36 cellular contexts compared by ENCODE assay signal in genomic region chr11:125935056-125935455, GRCh38. TPM values are rescaled to one million over a fixed set of nuclear protein-coding genes. Genes with fewer than 3 reads are reported as not detected.
DNase-seq lines count a peak whose midpoint lies in the region; ATAC-seq, FAIRE-seq and TF ChIP-seq lines count a peak whose summit lies in the region.
"Had no signal": no experiment of that assay in that cellular context is flagged by ENCODE, and none has a peak within 500 bp of the region (broad histone marks: within the 10 kb centered on the region; RNA-seq: fewer than 3 reads in every experiment).

No MANE protein-coding gene starts in this region.

- intact Hi-C loops in GM12878 (cut with micrococcal nuclease; ENCODE audit: unreplicated experiment), result no loop called here

- H3K27ac ChIP-seq in C4-2B (no peak overlapping the region), OCI-LY3 (ENCODE audit: low read length) (no peak overlapping the region), GM12878 (ENCODE audit: control insufficient read depth, insufficient read depth) (no peak overlapping the region)
- H3K27ac ChIP-seq: BLaER1, breast epithelium, left lung, Peyer's patch, spleen, thoracic aorta had no signal

- H3K36me3 ChIP-seq in OCI-LY3 (replicated peaks; ENCODE audit: low read depth, low read length) (no peaks in the 10 kb centered on the region), GM12878 (ENCODE audit: control insufficient read depth in 2 of 2, insufficient read depth in 2 of 2, low read length in 1 of 2) (no peaks in the 10 kb centered on the region)
- H3K36me3 ChIP-seq: BLaER1, breast epithelium, left lung, Peyer's patch, spleen, thoracic aorta had no signal

- no peaks in the 10 kb centered on the region for H3K36me3 Mint-ChIP-seq in nephron (ENCODE audit: low read depth)
- H3K36me3 Mint-ChIP-seq: activated naive CD4-positive, alpha-beta T cell treated with anti-CD3 and anti-CD28 coated beads, Interleukin-2, amount 50 U/mL, for 24 hours had no signal

- H3K79me2 ChIP-seq in OCI-LY3 (ENCODE audit: low read length) (no peaks in the 10 kb centered on the region), GM12878 (ENCODE audit: control insufficient read depth, insufficient read depth, low read length) (no peaks in the 10 kb centered on the region)

- CTCF ChIA-PET in GM12878 (lab: Yijun Ruan, JAX), result interaction anchor here (0.6 to 12.1 kb wide), 6 partner anchors 9 to 364 kb away, joined by 3 to 220 read pairs (median 4); no protein-coding TSS in a partner anchor

- BruUV-seq in GM12878 (replicated peaks; lab: Mats Ljungman, UMichigan), result no TSS peak

- no peak for TF ChIP-seq RAD21 in GM12878 (IDR thresholded peaks at IDR 0.05; ENCODE audit: insufficient read depth, low read depth, low read length)

- no peaks in the 10 kb centered on the region for H3K9me3 Mint-ChIP-seq in nephron
- H3K9me3 Mint-ChIP-seq: activated naive CD4-positive, alpha-beta T cell treated with anti-CD3 and anti-CD28 coated beads, Interleukin-2, amount 50 U/mL, for 24 hours; activated T-helper 2 cell treated with anti-CD3 and anti-CD28 coated beads, Interferon-gamma antibody, Interleukin-2, Interleukin-4, amounts not matched to agents 10 μg/mL and 5 μg/mL and 100 μg/mL, durations not matched to agents 14 hours and 24 hours and 36 hours; stimulated activated naive CD8-positive, alpha-beta T cell treated with anti-CD3 and anti-CD28 coated beads, Interleukin-15, amount 100 ng/mL, for 72 hours had no signal

- H3K9ac ChIP-seq in OCI-LY3 (ENCODE audit: low read length) (no peak overlapping the region), GM12878 (ENCODE audit: control insufficient read depth, insufficient read depth, low read length) (no peak overlapping the region)
- H3K9ac ChIP-seq: BLaER1 had no signal

- DNase-seq in GM12878 (ENCODE audit: low read depth, low spot score), result no peak
- no peak for DNase-seq in NCI-H524 treated with DMSO at 0.1 percent for 48 hours (lab: John Stamatoyannopoulos, UW)
- no peak for DNase-seq in middle frontal gyrus (ENCODE audit: extremely low spot score, low spot score)
- no peak for DNase-seq in activated T-cell treated with anti-CD3 and anti-CD28 coated beads for 4 hours
- DNase-seq: activated CD4-positive, alpha-beta T cell treated with anti-CD3 and anti-CD28 coated beads for 48 hours; DMS79; effector CD8-positive, alpha-beta T cell; IMR-90; islet precursor cell; left lung; mesenchymal stem cell; NCI-H1092 treated with DMSO at 0.1 percent for 48 hours; NCI-H187 treated with DMSO at 0.1 percent for 48 hours; NCI-H2171; NCI-H510A; NK-92 treated with Interleukin-12 subunit alpha and Interleukin-12 subunit beta, amount 100 ng/mL, for 24 hours; right cardiac atrium; SIG-M5; stimulated activated CD4-positive, alpha-beta T cell treated with anti-CD3 and anti-CD28 coated beads, Interleukin-2, amount 100 ng/mL, for 24 hours; stimulated activated naive CD8-positive, alpha-beta T cell treated with anti-CD3 and anti-CD28 coated beads, Interleukin-15, amount 100 ng/mL, for 72 hours; T1000 had no signal

- SMC1A ChIA-PET in GM12878 (lab: Charles Lee; ENCODE audit: uncharacterized antibody, unreplicated experiment), result interaction anchor here (1.0 kb wide), 1 partner anchor 188 kb away, joined by 3 read pairs; no protein-coding TSS in a partner anchor

- H3K4me2 ChIP-seq in OCI-LY3 (ENCODE audit: low read length) (no peak overlapping the region), GM12878 (ENCODE audit: control insufficient read depth, insufficient read depth) (no peak overlapping the region)
- H3K4me2 ChIP-seq: BLaER1 had no signal

- no peaks in the 10 kb centered on the region for H3K9me3 ChIP-seq in OCI-LY3 (ENCODE audit: insufficient read depth, low read length)
- no peaks in the 10 kb centered on the region for H3K9me3 ChIP-seq in GM12878 (replicated peaks; ENCODE audit: control insufficient read depth, insufficient read depth, low read length)
- H3K9me3 ChIP-seq: BLaER1, breast epithelium, left lung, Peyer's patch, spleen, thoracic aorta had no signal

- H3K27me3 ChIP-seq in OCI-LY3 (ENCODE audit: low read depth, low read length) (peaks cover 10% of the 10 kb centered on the region), GM12878 (replicated peaks in 1 of 2; ENCODE audit: control insufficient read depth in 2 of 2, insufficient read depth in 2 of 2, low read length in 1 of 2) (no peaks in the 10 kb centered on the region; a peak in 1 of 4 replicates)
- H3K27me3 ChIP-seq: BLaER1, breast epithelium, left lung, Peyer's patch had no signal

- H3K4me1 Mint-ChIP-seq in nephron, result peaks cover 62% of the 10 kb centered on the region

- 9% methylated on average over 2 of the region's 2 CpGs for WGBS in GM12878 (ENCODE audit: insufficient coverage, insufficient replicate concordance, low lambda C conversion rate, missing lambda C conversion rate)

- peaks cover 3% of the 10 kb centered on the region for H3K4me1 ChIP-seq in OCI-LY3 (ENCODE audit: low read length)
- H3K4me1 ChIP-seq in GM12878 (ENCODE audit: control insufficient read depth, insufficient read depth, low read length), result no peaks in the 10 kb centered on the region
- H3K4me1 ChIP-seq: breast epithelium, left lung, Peyer's patch had no signal

- H3K4me3 ChIP-seq in OCI-LY3 (ENCODE audit: low read length) (no peak overlapping the region), GM12878 (no peak overlapping the region)
- H3K4me3 ChIP-seq: BLaER1, breast epithelium, left lung, Peyer's patch, spleen, thoracic aorta had no signal

- H3K4me3 Mint-ChIP-seq in nephron, result peak overlapping the region in 1 of 3 experiments; percentile 11
- H3K4me3 Mint-ChIP-seq: activated naive CD4-positive, alpha-beta T cell treated with anti-CD3 and anti-CD28 coated beads, Interleukin-2, amount 50 U/mL, for 24 hours; stimulated activated naive CD8-positive, alpha-beta T cell treated with anti-CD3 and anti-CD28 coated beads, Interleukin-15, amount 100 ng/mL, for 72 hours had no signal

- ATAC-seq in GM12878, result peak; percentile 53
- ATAC-seq: left lung; stimulated activated naive CD8-positive, alpha-beta T cell treated with anti-CD3 and anti-CD28 coated beads, Interleukin-15, amount 100 ng/mL, for 72 hours had no signal

- in situ Hi-C loops in GM12878 (cut with MboI), result no loop called here

- no peak overlapping the region for H2AFZ ChIP-seq in OCI-LY3 (ENCODE audit: low read depth, low read length)
- H2AFZ ChIP-seq in GM12878 (ENCODE audit: control insufficient read depth, low read depth, low read length), result no peak overlapping the region

- TF ChIP-seq CTCF in C4-2B (conservative IDR thresholded peaks at IDR 0.05) (0 out of 2 replicates have a peak, but pooled peaks have one; percentile 10), OCI-LY3 (IDR thresholded peaks at IDR 0.05; ENCODE audit: low read depth, low read length) (peak; percentile 19; the same call in 1 of the 2 replicates), GM12878 (IDR thresholded peaks at IDR 0.05 in 2 of 3, conservative IDR thresholded peaks at IDR 0.05 in 1 of 3; ENCODE audit: control insufficient read depth in 2 of 3, extremely low read depth in 1 of 3, insufficient read depth in 1 of 3, low read depth in 3 of 3, low read length in 3 of 3) (peak in 2 of 3 experiments; percentile 2 to 28; a peak in 2 of 6 replicates), nephron (IDR thresholded peaks at IDR 0.05; ENCODE audit: unreplicated experiment in 3 of 3) (no peak)

- no peak for TF ChIP-seq EP300 in GM12878 (IDR thresholded peaks at IDR 0.05; ENCODE audit: borderline replicate concordance in 1 of 2, control insufficient read depth in 1 of 2, low read depth in 2 of 2, low read length in 2 of 2)

- POLR2A ChIA-PET in GM12878 (lab: Charles Lee), result no interaction called here

- no peak for TF ChIP-seq POLR2A in GM12878 (IDR thresholded peaks at IDR 0.05; ENCODE audit: low read depth, low read length)

- RAD21 ChIA-PET in GM12878 (lab: Charles Lee; ENCODE audit: unreplicated experiment), result interaction anchor here (1.1 to 1.6 kb wide), 2 partner anchors 256 to 258 kb away, joined by 3 to 8 read pairs; no protein-coding TSS in a partner anchor

- H4K20me1 ChIP-seq in OCI-LY3 (ENCODE audit: insufficient read depth, low read length), result no peaks in the 10 kb centered on the region
- H4K20me1 ChIP-seq in GM12878 (ENCODE audit: control insufficient read depth, insufficient read depth), result no peaks in the 10 kb centered on the region
- H4K20me1 ChIP-seq: BLaER1 had no signal

- H3K27me3 Mint-ChIP-seq in nephron (ENCODE audit: low read depth), result peaks cover 8% of the 10 kb centered on the region
- H3K27me3 Mint-ChIP-seq: activated naive CD4-positive, alpha-beta T cell treated with anti-CD3 and anti-CD28 coated beads, Interleukin-2, amount 50 U/mL, for 24 hours; stimulated activated naive CD8-positive, alpha-beta T cell treated with anti-CD3 and anti-CD28 coated beads, Interleukin-15, amount 100 ng/mL, for 72 hours had no signal

- peak overlapping the region; percentile 91 to 96 (median 91) for H3K27ac Mint-ChIP-seq in nephron
- H3K27ac Mint-ChIP-seq: activated naive CD4-positive, alpha-beta T cell treated with anti-CD3 and anti-CD28 coated beads, Interleukin-2, amount 50 U/mL, for 24 hours; activated T-helper 2 cell treated with anti-CD3 and anti-CD28 coated beads, Interferon-gamma antibody, Interleukin-2, Interleukin-4, amounts not matched to agents 10 μg/mL and 5 μg/mL and 100 μg/mL, durations not matched to agents 14 hours and 24 hours and 36 hours; stimulated activated naive CD8-positive, alpha-beta T cell treated with anti-CD3 and anti-CD28 coated beads, Interleukin-15, amount 100 ng/mL, for 72 hours had no signal

- FAIRE-seq in GM12878 (lab: Jason Lieb, UNC), result no peak
- FAIRE-seq: colon, G401.6 had no signal

RNA-seq across cellular contexts. Expression of gene VSIG10L2, which starts 10.8 kb away (rescaled TPM):
- total RNA-seq in GM12878 (2013; cell fraction: nucleolus; rRNA removed), result not detected in 2 replicates
- total RNA-seq in GM12878 (2014; rRNA removed) (not detected in 2 replicates), GM12878 (2014; rRNA removed; fragmentation: Illumina TruSeq; extraction: Trizol) (not detected in 2 replicates), GM12878 (2021) (not detected in 2 replicates)
- not detected for polyA plus RNA-seq in GM12878 (2011; ENCODE audit: low read depth)
- polyA plus RNA-seq in GM12878 (2011; rRNA removed) (not detected in 2 replicates), GM12878 (2014; fragmentation: Illumina TruSeq; extraction: Trizol) (not detected in 2 replicates), GM12878 (2014; fragmentation: Nextera tagmentation; extraction: Ambion mirVana) (under 1 TPM in 1 of 2 experiments, not detected in 1; 0.02 TPM), GM12878 (2014; rRNA removed) (not detected in 2 replicates), GM12878 (2016; fragmentation: Nextera tagmentation; extraction: Ambion mirVana) (not detected)
- polyA plus RNA-seq in GM12878 (2011; cell fraction: cytosol; rRNA removed), result not detected in 2 replicates
- polyA plus RNA-seq in GM12878 (2011; cell fraction: nucleus; rRNA removed), result not detected in 2 replicates
- not detected in 2 replicates for polyA plus RNA-seq in GM12878 (2012)
- not detected in 2 replicates for polyA minus RNA-seq in GM12878 (2011; rRNA and poly(A)+ RNA removed)
- polyA minus RNA-seq in GM12878 (2011; cell fraction: cytosol; rRNA and poly(A)+ RNA removed), result not detected in 2 replicates
- polyA minus RNA-seq in GM12878 (2011; cell fraction: nucleus; rRNA and poly(A)+ RNA removed), result not detected in 2 replicates
- total RNA-seq: activated T-helper 2 cell treated with anti-CD3 and anti-CD28 coated beads, Interferon-gamma antibody, Interleukin-2, Interleukin-4, amounts not matched to agents 10 μg/mL and 5 μg/mL and 100 μg/mL, durations not matched to agents 14 hours and 24 hours and 36 hours; epithelial cell of proximal tubule; M059J; myocyte; Peyer's patch; thoracic aorta had no signal
- polyA plus RNA-seq: IMR-90 had no signal

RNA-seq across cellular contexts. Expression of gene DDX25, which starts 30.7 kb away (rescaled TPM):
- total RNA-seq in GM12878 (2013; cell fraction: nucleolus; rRNA removed), result not detected in 2 replicates
- total RNA-seq in GM12878 (2014; rRNA removed), result not detected in 2 replicates
- not detected in 2 replicates for total RNA-seq in GM12878 (2014; rRNA removed; fragmentation: Illumina TruSeq; extraction: Trizol)
- not detected in 2 replicates for total RNA-seq in GM12878 (2021)
- polyA plus RNA-seq in GM12878 (2011; ENCODE audit: low read depth), result not detected
- polyA plus RNA-seq in GM12878 (2011; rRNA removed), result 0.05 TPM in 1 of 2 replicates, not detected in the other
- 0.01 TPM in 1 of 2 replicates, not detected in the other for polyA plus RNA-seq in GM12878 (2011; cell fraction: cytosol; rRNA removed)
- polyA plus RNA-seq in GM12878 (2011; cell fraction: nucleus; rRNA removed), result 0.03 and 0.04 TPM in 2 replicates
- not detected in 2 replicates for polyA plus RNA-seq in GM12878 (2012)
- polyA plus RNA-seq in GM12878 (2014; fragmentation: Illumina TruSeq; extraction: Trizol), result 0.13 TPM in 1 of 2 replicates, not detected in the other
- polyA plus RNA-seq in GM12878 (2014; fragmentation: Nextera tagmentation; extraction: Ambion mirVana), result not detected
- not detected in 2 replicates for polyA plus RNA-seq in GM12878 (2014; rRNA removed)
- polyA plus RNA-seq in GM12878 (2016; fragmentation: Nextera tagmentation; extraction: Ambion mirVana), result not detected
- not detected in 2 replicates for polyA minus RNA-seq in GM12878 (2011; rRNA and poly(A)+ RNA removed)
- not detected in 2 replicates for polyA minus RNA-seq in GM12878 (2011; cell fraction: cytosol; rRNA and poly(A)+ RNA removed)
- not detected in 2 replicates for polyA minus RNA-seq in GM12878 (2011; cell fraction: nucleus; rRNA and poly(A)+ RNA removed)
- total RNA-seq: activated T-helper 2 cell treated with anti-CD3 and anti-CD28 coated beads, Interferon-gamma antibody, Interleukin-2, Interleukin-4, amounts not matched to agents 10 μg/mL and 5 μg/mL and 100 μg/mL, durations not matched to agents 14 hours and 24 hours and 36 hours; epithelial cell of proximal tubule; M059J; myocyte; right cardiac atrium; thoracic aorta had no signal
- polyA plus RNA-seq: IMR-90 had no signal

RNA-seq across cellular contexts. Expression of gene PUS3, which starts 32.0 kb away (rescaled TPM):
- 7.4 and 9.0 TPM in 2 replicates for total RNA-seq in GM12878 (2013; cell fraction: nucleolus; rRNA removed)
- total RNA-seq in GM12878 (2014; rRNA removed) (11.2 and 12.3 TPM in 2 replicates), GM12878 (2014; rRNA removed; fragmentation: Illumina TruSeq; extraction: Trizol) (18.5 and 22.4 TPM in 2 replicates), GM12878 (2021) (11.9 and 12.1 TPM in 2 replicates)
- polyA plus RNA-seq in GM12878 (2011; ENCODE audit: low read depth), result 7.5 TPM
- polyA plus RNA-seq in GM12878 (2011; rRNA removed) (10.9 and 15.9 TPM in 2 replicates), GM12878 (2014; fragmentation: Illumina TruSeq; extraction: Trizol) (21.2 and 24.7 TPM in 2 replicates), GM12878 (2014; fragmentation: Nextera tagmentation; extraction: Ambion mirVana) (10 to 100 TPM; 19.2 to 20.3 TPM), GM12878 (2014; rRNA removed) (9.6 and 11.3 TPM in 2 replicates), GM12878 (2016; fragmentation: Nextera tagmentation; extraction: Ambion mirVana) (10 to 100 TPM; 13.3 to 15.2 TPM)
- 6.6 and 9.2 TPM in 2 replicates for polyA plus RNA-seq in GM12878 (2011; cell fraction: cytosol; rRNA removed)
- polyA plus RNA-seq in GM12878 (2011; cell fraction: nucleus; rRNA removed), result 5.6 and 6.2 TPM in 2 replicates
- polyA plus RNA-seq in GM12878 (2012), result 10.6 and 14.8 TPM in 2 replicates
- 9.3 and 14.3 TPM in 2 replicates for polyA minus RNA-seq in GM12878 (2011; rRNA and poly(A)+ RNA removed)
- 2.7 and 3.5 TPM in 2 replicates for polyA minus RNA-seq in GM12878 (2011; cell fraction: cytosol; rRNA and poly(A)+ RNA removed)
- 3.3 and 5.1 TPM in 2 replicates for polyA minus RNA-seq in GM12878 (2011; cell fraction: nucleus; rRNA and poly(A)+ RNA removed)

RNA-seq across cellular contexts. Expression of gene HYLS1, which starts 47.6 kb away (rescaled TPM):
- 4.6 and 5.7 TPM in 2 replicates for total RNA-seq in GM12878 (2013; cell fraction: nucleolus; rRNA removed)
- total RNA-seq in GM12878 (2014; rRNA removed) (11.9 and 13.5 TPM in 2 replicates), GM12878 (2014; rRNA removed; fragmentation: Illumina TruSeq; extraction: Trizol) (17.6 and 18.6 TPM in 2 replicates), GM12878 (2021) (11.7 and 11.9 TPM in 2 replicates)
- 6.9 TPM for polyA plus RNA-seq in GM12878 (2011; ENCODE audit: low read depth)
- polyA plus RNA-seq in GM12878 (2011; rRNA removed) (14.8 and 21.1 TPM in 2 replicates), GM12878 (2014; fragmentation: Illumina TruSeq; extraction: Trizol) (18.8 and 20.4 TPM in 2 replicates), GM12878 (2014; fragmentation: Nextera tagmentation; extraction: Ambion mirVana) (10 to 100 TPM; 16.7 to 35.1 TPM), GM12878 (2014; rRNA removed) (11.2 and 13.3 TPM in 2 replicates), GM12878 (2016; fragmentation: Nextera tagmentation; extraction: Ambion mirVana) (10 to 100 TPM; 18.7 to 21.7 TPM)
- 6.6 and 6.7 TPM in 2 replicates for polyA plus RNA-seq in GM12878 (2011; cell fraction: cytosol; rRNA removed)
- 7.2 and 7.8 TPM in 2 replicates for polyA plus RNA-seq in GM12878 (2011; cell fraction: nucleus; rRNA removed)
- polyA plus RNA-seq in GM12878 (2012), result 5.9 and 6.6 TPM in 2 replicates
- polyA minus RNA-seq in GM12878 (2011; rRNA and poly(A)+ RNA removed), result 6.6 and 8.9 TPM in 2 replicates
- 3.1 and 3.5 TPM in 2 replicates for polyA minus RNA-seq in GM12878 (2011; cell fraction: cytosol; rRNA and poly(A)+ RNA removed)
- polyA minus RNA-seq in GM12878 (2011; cell fraction: nucleus; rRNA and poly(A)+ RNA removed), result 3.9 and 6.9 TPM in 2 replicates

Comparison
In these comparisons a context has a peak if more than half of its experiments do, and no peak if none do; other contexts are left out.
1. CTCF ChIP-seq: peak in C4-2B (single experiment), OCI-LY3 (single experiment) and GM12878 (2 of 3); none in nephron (0 of 3).